9 cellular contexts compared by ENCODE assay signal in genomic region chr22:46674367-46674781, GRCh38. TPM values are rescaled to one million over a fixed set of nuclear protein-coding genes. Genes with fewer than 3 reads are reported as not detected.
DNase-seq lines count a peak whose midpoint lies in the region; ATAC-seq and TF ChIP-seq lines count a peak whose summit lies in the region.
"Had no signal": no experiment of that assay in that cellular context is flagged by ENCODE, and none has a peak within 500 bp of the region (broad histone marks: within the 10 kb centered on the region; RNA-seq: fewer than 3 reads in every experiment).

No MANE protein-coding gene starts in this region.

- peaks cover 4% of the 10 kb centered on the region; the same call in 1 of the 2 replicates for H3K9me3 ChIP-seq in AG04450 (ENCODE audit: control insufficient read depth, insufficient read depth, low read length)
- H3K9me3 ChIP-seq in gastrocnemius medialis, result no peaks in the 10 kb centered on the region
- no peaks in the 10 kb centered on the region for H3K9me3 ChIP-seq in right lobe of liver

- H3K27me3 ChIP-seq in AG04450 (ENCODE audit: control insufficient read depth, insufficient read depth, low read length), result no peaks in the 10 kb centered on the region
- H3K27me3 ChIP-seq in gastrocnemius medialis, result no peaks in the 10 kb centered on the region
- H3K27me3 ChIP-seq in right lobe of liver, result no peaks in the 10 kb centered on the region

- H3K4me3 ChIP-seq in AG04450 (ENCODE audit: low read depth, low read length) (no peak overlapping the region), gastrocnemius medialis (peak overlapping the region in 3 of 4 donors; percentile 19 to 40 (median 31)), right lobe of liver (no peak overlapping the region)

- TF ChIP-seq CTCF in AG04450 (IDR thresholded peaks at IDR 0.05; ENCODE audit: low read depth, low read length) (no peak), gastrocnemius medialis (IDR thresholded peaks at IDR 0.05 in 4 of 5, conservative IDR thresholded peaks at IDR 0.05 in 1 of 5) (no peak), right lobe of liver (IDR thresholded peaks at IDR 0.05) (no peak), type B pancreatic cell (conservative IDR thresholded peaks at IDR 0.05) (no peak)

- peak overlapping the region; percentile 96 for H3K27ac Mint-ChIP-seq in activated naive CD8-positive, alpha-beta T cell treated with anti-CD3 and anti-CD28 coated beads, Interleukin-2, amount 50 U/mL, for 24 hours
- no peak overlapping the region for H3K27ac Mint-ChIP-seq in type B pancreatic cell

- 37% methylated on average over 9 of the region's 19 CpGs for WGBS in right lobe of liver (ENCODE audit: insufficient coverage, low coverage, low lambda C conversion rate, missing lambda C conversion rate)

- peak in 1 of 2 donors; percentile 32 for TF ChIP-seq POLR2A in gastrocnemius medialis (IDR thresholded peaks at IDR 0.05)
- TF ChIP-seq POLR2A in right lobe of liver (IDR thresholded peaks at IDR 0.05), result no peak

- H3K27ac ChIP-seq in AG04450 (ENCODE audit: low read depth, low read length), result peak overlapping the region; percentile 11
- H3K27ac ChIP-seq in gastrocnemius medialis, result peak overlapping the region; percentile 22 to 69 (median 61)
- H3K27ac ChIP-seq in right lobe of liver, result no peak overlapping the region
- H3K27ac ChIP-seq: 22Rv1 had no signal

- CTCF ChIA-PET in AG04450 (lab: Charles Lee), result no interaction called here

- H3K4me1 Mint-ChIP-seq in activated naive CD8-positive, alpha-beta T cell treated with anti-CD3 and anti-CD28 coated beads, Interleukin-2, amount 50 U/mL, for 24 hours, result peaks cover 45% of the 10 kb centered on the region
- H3K4me1 Mint-ChIP-seq in type B pancreatic cell (ENCODE audit: unreplicated experiment), result peaks cover 4% of the 10 kb centered on the region

- H3K4me3 Mint-ChIP-seq in activated naive CD8-positive, alpha-beta T cell treated with anti-CD3 and anti-CD28 coated beads, Interleukin-2, amount 50 U/mL, for 24 hours, result peak overlapping the region; percentile 87
- no peak overlapping the region for H3K4me3 Mint-ChIP-seq in type B pancreatic cell

- no peak for DNase-seq in AG04450 (ENCODE audit: low read depth, low spot score)
- DNase-seq in UCSD-AML1 (lab: John Stamatoyannopoulos, UW; ENCODE audit: unreplicated experiment), result peak; percentile 92
- peak; percentile 98 for DNase-seq in activated naive CD8-positive, alpha-beta T cell treated with anti-CD3 and anti-CD28 coated beads, Interleukin-2, amount 50 U/mL, for 24 hours
- no peak for DNase-seq in gastrocnemius medialis
- no peak for DNase-seq in right lobe of liver
- DNase-seq in type B pancreatic cell (ENCODE audit: extremely low spot score, unreplicated experiment), result no peak

- POLR2A ChIA-PET in AG04450 (lab: Yijun Ruan, JAX), result no interaction called here

- ATAC-seq in activated naive CD8-positive, alpha-beta T cell treated with anti-CD3 and anti-CD28 coated beads, Interleukin-2, amount 50 U/mL, for 24 hours, result peak; percentile 95
- no peak for ATAC-seq in gastrocnemius medialis
- no peak for ATAC-seq in right lobe of liver
- ATAC-seq in GM19455 (IDR thresholded peaks at IDR 0.05; ENCODE audit: unreplicated experiment), result no peak
- ATAC-seq in HG02938 (IDR thresholded peaks at IDR 0.05; ENCODE audit: unreplicated experiment), result no peak

- H3K4me1 ChIP-seq in gastrocnemius medialis, result peaks cover 12 to 17% of the 10 kb centered on the region in 2 donors
- H3K4me1 ChIP-seq in right lobe of liver, result peaks cover 0 to 5% (median 0%) of the 10 kb centered on the region in 4 donors

- no peaks in the 10 kb centered on the region for H3K9me3 Mint-ChIP-seq in activated naive CD8-positive, alpha-beta T cell treated with anti-CD3 and anti-CD28 coated beads, Interleukin-2, amount 50 U/mL, for 24 hours
- H3K9me3 Mint-ChIP-seq in type B pancreatic cell, result no peaks in the 10 kb centered on the region

- intact Hi-C loops in gastrocnemius medialis (cut with DNase I; ENCODE audit: low total_unique reads), result no loop called here
- intact Hi-C loops in right lobe of liver (cut with DNase I), result no loop called here

- in situ Hi-C loops in gastrocnemius medialis (cut with MboI; ENCODE audit: low sequenced_read_pairs in 4 of 4), result no loop called here

- peaks cover 0 to 19% of the 10 kb centered on the region in 2 donors for H3K36me3 ChIP-seq in gastrocnemius medialis
- H3K36me3 ChIP-seq in right lobe of liver, result peaks cover 0 to 16% (median 4%) of the 10 kb centered on the region in 4 donors

- H3K27me3 Mint-ChIP-seq in activated naive CD8-positive, alpha-beta T cell treated with anti-CD3 and anti-CD28 coated beads, Interleukin-2, amount 50 U/mL, for 24 hours, result no peaks in the 10 kb centered on the region
- H3K27me3 Mint-ChIP-seq in type B pancreatic cell, result no peaks in the 10 kb centered on the region

- H3K36me3 Mint-ChIP-seq in activated naive CD8-positive, alpha-beta T cell treated with anti-CD3 and anti-CD28 coated beads, Interleukin-2, amount 50 U/mL, for 24 hours (ENCODE audit: low read depth), result peaks cover 6% of the 10 kb centered on the region
- H3K36me3 Mint-ChIP-seq in type B pancreatic cell, result peaks cover 3% of the 10 kb centered on the region

RNA-seq across cellular contexts. Expression of gene GRAMD4, which starts 54.2 kb away (rescaled TPM):
- 7.5 and 8.2 TPM in 2 replicates for polyA plus RNA-seq in AG04450 (2011; rRNA removed)
- 17.2 and 22.4 TPM in 2 replicates for polyA minus RNA-seq in AG04450 (2011; rRNA and poly(A)+ RNA removed)
- total RNA-seq in gastrocnemius medialis (100 to 1,000 TPM in 1 of 4 donors, 10 to 100 TPM in 3; 16.7 to 106 (median 53.3) TPM), right lobe of liver (10 to 100 TPM; 29.7 to 72.0 (median 34.8) TPM), type B pancreatic cell (ENCODE audit: low replicate concordance) (56.4 and 80.9 TPM in 2 replicates)

Comparison
In these comparisons a context has a peak if more than half of its experiments do, and no peak if none do; other contexts are left out.
1. DNase-seq: peak in UCSD-AML1 (single experiment) and activated naive CD8-positive, alpha-beta T cell treated with anti-CD3 and anti-CD28 coated beads, Interleukin-2, amount 50 U/mL, for 24 hours (single experiment); none in AG04450 (single experiment), gastrocnemius medialis (0 of 2), right lobe of liver (0 of 3) and type B pancreatic cell (single experiment).
2. H3K27ac ChIP-seq: peak in AG04450 (single experiment) and gastrocnemius medialis (4 of 4); none in right lobe of liver (0 of 3).
3. H3K4me3 ChIP-seq: peak in gastrocnemius medialis (3 of 4); none in AG04450 (single experiment) and right lobe of liver (0 of 3).